14 cellular contexts compared by ENCODE assay signal in genomic region chr4:78667337-78667736, GRCh38.
A peak's percentile ranks its signal among the peaks of the same experiment; 100 is the strongest.
DNase-seq lines count a peak whose midpoint lies in the region; ATAC-seq and TF ChIP-seq lines count a peak whose summit lies in the region.
"Had no signal": no experiment of that assay in that cellular context is flagged by ENCODE, and none has a peak within 500 bp of the region (broad histone marks: within the 10 kb centered on the region; RNA-seq: fewer than 3 reads in every experiment).

No MANE protein-coding gene starts in this region.

- H3K4me1 Mint-ChIP-seq in activated T-cell treated with anti-CD3 and anti-CD28 coated beads, Interleukin-2, amount 50 U/mL, for 72 hours (ENCODE audit: low read depth): peaks cover 35% of the 10 kb centered on the region
- peaks cover 64% of the 10 kb centered on the region for H3K4me1 Mint-ChIP-seq in stimulated activated memory B cell treated with anti-CD40 and anti-IgM and Interleukin-4, amounts not matched to agents 10 μg/mL and 1 μg/mL and 100 μg/mL, for 72 hours
- peaks cover 12% of the 10 kb centered on the region for H3K4me1 Mint-ChIP-seq in nephron progenitor cell

- no peak for TF ChIP-seq CTCF in nephron progenitor cell (IDR thresholded peaks at IDR 0.05)

- H3K27me3 Mint-ChIP-seq in activated T-cell treated with anti-CD3 and anti-CD28 coated beads, Interleukin-2, amount 50 U/mL, for 72 hours (ENCODE audit: low read depth): peaks cover 10% of the 10 kb centered on the region
- no peaks in the 10 kb centered on the region for H3K27me3 Mint-ChIP-seq in stimulated activated memory B cell treated with anti-CD40 and anti-IgM and Interleukin-4, amounts not matched to agents 10 μg/mL and 1 μg/mL and 100 μg/mL, for 72 hours
- H3K27me3 Mint-ChIP-seq in nephron progenitor cell (ENCODE audit: low read depth, poor library complexity): no peaks in the 10 kb centered on the region

- no peak overlapping the region for H3K4me3 Mint-ChIP-seq in activated T-cell treated with anti-CD3 and anti-CD28 coated beads, Interleukin-2, amount 50 U/mL, for 72 hours
- H3K4me3 Mint-ChIP-seq in stimulated activated memory B cell treated with anti-CD40 and anti-IgM and Interleukin-4, amounts not matched to agents 10 μg/mL and 1 μg/mL and 100 μg/mL, for 72 hours: no peak overlapping the region
- no peak overlapping the region for H3K4me3 Mint-ChIP-seq in nephron progenitor cell
- H3K4me3 Mint-ChIP-seq: neural crest cell; T-helper 2 cell treated with Interferon-gamma antibody and Interleukin-4, amounts not matched to agents 5 μg/mL and 100 μg/mL, for 36 hours had no signal

- ATAC-seq in activated T-cell treated with anti-CD3 and anti-CD28 coated beads, Interleukin-2, amount 50 U/mL, for 72 hours (replicated peaks in 1 of 2): no peak
- ATAC-seq in HG02642 (IDR thresholded peaks at IDR 0.05; ENCODE audit: poor library complexity, unreplicated experiment): peak; percentile 21
- no peak for ATAC-seq in stimulated activated memory B cell treated with anti-CD40 and anti-IgM and Interleukin-4, amounts not matched to agents 10 μg/mL and 1 μg/mL and 100 μg/mL, for 72 hours
- no peak for ATAC-seq in HG03378 (IDR thresholded peaks at IDR 0.05; ENCODE audit: unreplicated experiment)

- peak overlapping the region; percentile 20 for H3K27ac Mint-ChIP-seq in activated T-cell treated with anti-CD3 and anti-CD28 coated beads, Interleukin-2, amount 50 U/mL, for 72 hours
- peak overlapping the region; percentile 72 for H3K27ac Mint-ChIP-seq in stimulated activated memory B cell treated with anti-CD40 and anti-IgM and Interleukin-4, amounts not matched to agents 10 μg/mL and 1 μg/mL and 100 μg/mL, for 72 hours
- no peak overlapping the region for H3K27ac Mint-ChIP-seq in nephron progenitor cell
- H3K27ac Mint-ChIP-seq: T-helper 2 cell treated with Interferon-gamma antibody and Interleukin-4, amounts not matched to agents 5 μg/mL and 100 μg/mL, for 36 hours had no signal

- peaks cover 0 to 1% of the 10 kb centered on the region in 2 donors for H3K36me3 Mint-ChIP-seq in activated T-cell treated with anti-CD3 and anti-CD28 coated beads, Interleukin-2, amount 50 U/mL, for 72 hours (ENCODE audit: insufficient read depth in 2 of 2)
- H3K36me3 Mint-ChIP-seq in stimulated activated memory B cell treated with anti-CD40 and anti-IgM and Interleukin-4, amounts not matched to agents 10 μg/mL and 1 μg/mL and 100 μg/mL, for 72 hours: no peaks in the 10 kb centered on the region
- no peaks in the 10 kb centered on the region for H3K36me3 Mint-ChIP-seq in nephron progenitor cell (ENCODE audit: low read depth)

- DNase-seq in activated T-cell treated with anti-CD3 and anti-CD28 coated beads, Interleukin-2, amount 50 U/mL, for 72 hours: no peak
- DNase-seq in activated T-cell treated with anti-CD3 and anti-CD28 coated beads, Interleukin-2, amount 50 U/mL, for 1 hour: no peak
- DNase-seq in NOMO-1 treated with DMSO at 0.1 percent for 48 hours (lab: John Stamatoyannopoulos, UW; ENCODE audit: unreplicated experiment): peak; percentile 68
- DNase-seq in nephron progenitor cell: no peak
- no peak for DNase-seq in NCI-H524 treated with DMSO at 0.1 percent for 48 hours (lab: John Stamatoyannopoulos, UW)
- DNase-seq: COR-L47, NCI-H146, NCI-H510A treated with DMSO at 0.1 percent for 48 hours, sigmoid colon had no signal

- H3K9me3 Mint-ChIP-seq in activated T-cell treated with anti-CD3 and anti-CD28 coated beads, Interleukin-2, amount 50 U/mL, for 72 hours: no peaks in the 10 kb centered on the region
- H3K9me3 Mint-ChIP-seq in stimulated activated memory B cell treated with anti-CD40 and anti-IgM and Interleukin-4, amounts not matched to agents 10 μg/mL and 1 μg/mL and 100 μg/mL, for 72 hours: no peaks in the 10 kb centered on the region
- H3K9me3 Mint-ChIP-seq in nephron progenitor cell: no peaks in the 10 kb centered on the region
- H3K9me3 Mint-ChIP-seq: T-helper 2 cell treated with Interferon-gamma antibody and Interleukin-4, amounts not matched to agents 5 μg/mL and 100 μg/mL, for 36 hours had no signal
